8 cellular contexts compared by ENCODE assay signal in genomic region chr10:69222157-69223027, GRCh38. TPM values are rescaled to one million over a fixed set of nuclear protein-coding genes. Genes with fewer than 3 reads are reported as not detected.
A peak's percentile ranks its signal among the peaks of the same experiment; 100 is the strongest.
DNase-seq lines count a peak whose midpoint lies in the region; ATAC-seq and TF ChIP-seq lines count a peak whose summit lies in the region.

No MANE protein-coding gene starts in this region.

- peak overlapping the region; percentile 98 for H3K27ac ChIP-seq in MM.1S (ENCODE audit: low read length)
- H3K27ac ChIP-seq in mesendoderm (ENCODE audit: low read depth, low read length): peak overlapping the region; percentile 2

- H3K9me3 Mint-ChIP-seq in chondrocyte (ENCODE audit: low read depth): no peaks in the 10 kb centered on the region
- H3K9me3 Mint-ChIP-seq in stimulated activated effector memory CD8-positive, alpha-beta T cell treated with anti-CD3 and anti-CD28 coated beads, Interleukin-12 subunit alpha, Interleukin-12 subunit beta, amount 100 ng/mL, for 72 hours: no peaks in the 10 kb centered on the region

- TF ChIP-seq CTCF in MM.1S (IDR thresholded peaks at IDR 0.05; ENCODE audit: low read length): peak; percentile 83
- TF ChIP-seq CTCF in chondrocyte (IDR thresholded peaks at IDR 0.05): peak; percentile 86

- H3K4me1 ChIP-seq in MM.1S (ENCODE audit: low read length) (peaks cover 30% of the 10 kb centered on the region), mesendoderm (ENCODE audit: control insufficient read depth, low read depth, low read length) (peaks cover 5% of the 10 kb centered on the region)

- no peak overlapping the region for H3K4me3 Mint-ChIP-seq in chondrocyte (ENCODE audit: unreplicated experiment)
- peak overlapping the region; percentile 65 for H3K4me3 Mint-ChIP-seq in stimulated activated effector memory CD8-positive, alpha-beta T cell treated with anti-CD3 and anti-CD28 coated beads, Interleukin-12 subunit alpha, Interleukin-12 subunit beta, amount 100 ng/mL, for 72 hours

- H4K5ac ChIP-seq in mesendoderm (ENCODE audit: low read length): peak overlapping the region; percentile 59

- H3K18ac ChIP-seq in mesendoderm (ENCODE audit: low read length): peak overlapping the region; percentile 4

- H3K36me3 ChIP-seq in MM.1S (replicated peaks; ENCODE audit: insufficient read depth, low read length) (no peaks in the 10 kb centered on the region), mesendoderm (ENCODE audit: control insufficient read depth, insufficient read depth, low read length) (no peaks in the 10 kb centered on the region)

- H3K9me3 ChIP-seq in MM.1S (replicated peaks; ENCODE audit: insufficient read depth, low read length): no peaks in the 10 kb centered on the region

- H3K27me3 ChIP-seq in MM.1S (replicated peaks; ENCODE audit: insufficient read depth, low read length) (no peaks in the 10 kb centered on the region), mesendoderm (ENCODE audit: insufficient read depth, low read length, poor library complexity) (no peaks in the 10 kb centered on the region)

- peak overlapping the region; percentile 78 for H2AFZ ChIP-seq in MM.1S (ENCODE audit: low read length)

- DNase-seq in NOMO-1 (lab: John Stamatoyannopoulos, UW; ENCODE audit: unreplicated experiment in 2 of 2) (peak; percentile 22 to 74), NOMO-1 treated with dmso at 0.1 percent for 144 hours (lab: John Stamatoyannopoulos, UW; ENCODE audit: unreplicated experiment) (no peak), HEK293T (ENCODE audit: extremely low spot score) (peak; percentile 53), MM.1S (peak; percentile 97), chondrocyte (ENCODE audit: low spot score) (no peak), mesendoderm (peak; percentile 88)
- DNase-seq in activated CD4-positive, CD25-positive, alpha-beta regulatory T cell treated with anti-CD3 and anti-CD28 coated beads, Interleukin-2, amount 50 U/mL, for 16 hours (ENCODE audit: low read depth, low spot score): peak; percentile 38
- peak; percentile 46 to 91 for DNase-seq in stimulated activated effector memory CD8-positive, alpha-beta T cell treated with anti-CD3 and anti-CD28 coated beads, Interleukin-12 subunit alpha, Interleukin-12 subunit beta, amount 100 ng/mL, for 72 hours (ENCODE audit: low spot score in 2 of 2)

- no peak overlapping the region for H2BK120ac ChIP-seq in mesendoderm (ENCODE audit: low read depth, low read length)

- no peaks in the 10 kb centered on the region for H3K36me3 Mint-ChIP-seq in chondrocyte (ENCODE audit: low read depth)
- H3K36me3 Mint-ChIP-seq in stimulated activated effector memory CD8-positive, alpha-beta T cell treated with anti-CD3 and anti-CD28 coated beads, Interleukin-12 subunit alpha, Interleukin-12 subunit beta, amount 100 ng/mL, for 72 hours: no peaks in the 10 kb centered on the region

- H2BK5ac ChIP-seq in mesendoderm (ENCODE audit: low read length): no peak overlapping the region

- H3K4me3 ChIP-seq in MM.1S (ENCODE audit: low read length): peak overlapping the region; percentile 64
- H3K4me3 ChIP-seq in mesendoderm (ENCODE audit: low read length): no peak overlapping the region

- peak overlapping the region; percentile 73 for H3K4ac ChIP-seq in mesendoderm (ENCODE audit: low read depth, low read length)

- POLR2A ChIA-PET in HEK293T (lab: Yijun Ruan, JAX): no interaction called here

- H2AK5ac ChIP-seq in mesendoderm (ENCODE audit: low read length): no peak overlapping the region

- H3K9me2 ChIP-seq in MM.1S (replicated peaks; ENCODE audit: insufficient read depth, low read length): no peaks in the 10 kb centered on the region

- H3K23ac ChIP-seq in mesendoderm (ENCODE audit: low read length): no peak overlapping the region

- H3K9ac ChIP-seq in MM.1S (ENCODE audit: low read length): peak overlapping the region; percentile 92
- H3K9ac ChIP-seq in mesendoderm (ENCODE audit: low read length): peak overlapping the region; percentile 15

- no peak overlapping the region for H3K27ac Mint-ChIP-seq in chondrocyte (ENCODE audit: unreplicated experiment)
- peak overlapping the region; percentile 75 for H3K27ac Mint-ChIP-seq in stimulated activated effector memory CD8-positive, alpha-beta T cell treated with anti-CD3 and anti-CD28 coated beads, Interleukin-12 subunit alpha, Interleukin-12 subunit beta, amount 100 ng/mL, for 72 hours

- peaks cover 19% of the 10 kb centered on the region for H3K4me1 Mint-ChIP-seq in chondrocyte (ENCODE audit: low read depth)
- peaks cover 50% of the 10 kb centered on the region for H3K4me1 Mint-ChIP-seq in stimulated activated effector memory CD8-positive, alpha-beta T cell treated with anti-CD3 and anti-CD28 coated beads, Interleukin-12 subunit alpha, Interleukin-12 subunit beta, amount 100 ng/mL, for 72 hours

- CTCF ChIA-PET in HEK293T (lab: Yijun Ruan, JAX): interaction anchor here (0.7 kb wide), 1 partner anchor 213 kb away, joined by 3 read pairs; no protein-coding TSS in a partner anchor

- ATAC-seq in stimulated activated effector memory CD8-positive, alpha-beta T cell treated with anti-CD3 and anti-CD28 coated beads, Interleukin-12 subunit alpha, Interleukin-12 subunit beta, amount 100 ng/mL, for 72 hours: peak; percentile 94

- WGBS in mesendoderm (ENCODE audit: extremely low coverage, insufficient coverage, low lambda C conversion rate): no CpG with 5 or more reads among the region's 11 CpGs

- H3K79me2 ChIP-seq in MM.1S (ENCODE audit: low read length): no peaks in the 10 kb centered on the region
- no peaks in the 10 kb centered on the region for H3K79me2 ChIP-seq in mesendoderm (ENCODE audit: control insufficient read depth, insufficient read depth, low read length)

- no peak overlapping the region for H2BK15ac ChIP-seq in mesendoderm (replicated peaks; ENCODE audit: low read depth)

- H3K56ac ChIP-seq in mesendoderm (ENCODE audit: low read length): peak overlapping the region; percentile 79

- no peaks in the 10 kb centered on the region for H3K27me3 Mint-ChIP-seq in chondrocyte (ENCODE audit: low read depth)

- no peaks in the 10 kb centered on the region for H3K79me1 ChIP-seq in mesendoderm (ENCODE audit: low read length)

- H3K4me2 ChIP-seq in MM.1S (ENCODE audit: low read depth, low read length): peak overlapping the region; percentile 97
- no peak overlapping the region for H3K4me2 ChIP-seq in mesendoderm (ENCODE audit: low read length)

- no peak overlapping the region for H4K8ac ChIP-seq in mesendoderm (ENCODE audit: low read depth, low read length)

- peaks cover 18% of the 10 kb centered on the region for H3F3A ChIP-seq in MM.1S (ENCODE audit: insufficient read depth, low read length)

- H4K20me1 ChIP-seq in MM.1S (ENCODE audit: insufficient read depth, low read length): no peaks in the 10 kb centered on the region

TF ChIP-seq in HEK293T, 16 proteins besides CTCF, POLR2A, EP300 and RAD21:
- TF ChIP-seq FOXM1 (IDR thresholded peaks at IDR 0.05; ENCODE audit: borderline replicate concordance): no peak
- TF ChIP-seq BHLHE40 (IDR thresholded peaks at IDR 0.05; ENCODE audit: borderline replicate concordance): no peak
- TF ChIP-seq SP1 (IDR thresholded peaks at IDR 0.05): no peak
- no peak for TF ChIP-seq PKNOX1 (IDR thresholded peaks at IDR 0.05)
- no peak for TF ChIP-seq TARDBP (IDR thresholded peaks at IDR 0.05)
- no peak for TF ChIP-seq NFRKB (IDR thresholded peaks at IDR 0.05)
- TF ChIP-seq L3MBTL2 (conservative IDR thresholded peaks at IDR 0.05): no peak
- no peak for TF ChIP-seq LEF1 (IDR thresholded peaks at IDR 0.05; ENCODE audit: borderline replicate concordance)
- TF ChIP-seq CTBP1 (IDR thresholded peaks at IDR 0.05; ENCODE audit: borderline replicate concordance): no peak
- TF ChIP-seq HDGF (IDR thresholded peaks at IDR 0.05; ENCODE audit: borderline replicate concordance): no peak
- no peak for TF ChIP-seq FOXA1 (IDR thresholded peaks at IDR 0.05)

RNA-seq across cellular contexts. Expression of gene HKDC1, which starts 2.3 kb away (rescaled TPM):
- total RNA-seq in chondrocyte: 0.24 to 4.0 TPM (median 3.8 TPM) in 3 replicates
- 0.28 TPM for polyA plus RNA-seq in mesendoderm (2013, experiment 1 of 2)
- 0.31 TPM for polyA plus RNA-seq in mesendoderm (2013, experiment 2 of 2)

RNA-seq across cellular contexts. Expression of gene SUPV3L1, which starts 42.4 kb away (rescaled TPM):
- total RNA-seq in chondrocyte: 24.1 to 28.6 TPM (median 27.4 TPM) in 3 replicates
- 46.5 TPM for polyA plus RNA-seq in mesendoderm (2013, experiment 1 of 2)
- 46.4 TPM for polyA plus RNA-seq in mesendoderm (2013, experiment 2 of 2)

RNA-seq across cellular contexts. Expression of gene HK1, which starts 55.9 kb away (rescaled TPM):
- total RNA-seq in chondrocyte: 95.5 to 110 TPM (median 103 TPM) in 3 replicates
- 114 TPM for polyA plus RNA-seq in mesendoderm (2013, experiment 1 of 2)
- polyA plus RNA-seq in mesendoderm (2013, experiment 2 of 2): 114 TPM

Comparison
In these comparisons a context has a peak if more than half of its experiments do, and no peak if none do; other contexts are left out.
1. DNase-seq: peak in NOMO-1 (2 of 2), HEK293T (single experiment), MM.1S (single experiment), activated CD4-positive, CD25-positive, alpha-beta regulatory T cell treated with anti-CD3 and anti-CD28 coated beads, Interleukin-2, amount 50 U/mL, for 16 hours (single experiment), mesendoderm (single experiment) and stimulated activated effector memory CD8-positive, alpha-beta T cell treated with anti-CD3 and anti-CD28 coated beads, Interleukin-12 subunit alpha, Interleukin-12 subunit beta, amount 100 ng/mL, for 72 hours (2 of 2); none in NOMO-1 treated with dmso at 0.1 percent for 144 hours (single experiment) and chondrocyte (single experiment).